ENCODE assay signal across 13 cellular contexts in genomic region chr6:159988983-159989454, GRCh38. TPM values are rescaled to one million over a fixed set of nuclear protein-coding genes. Genes with fewer than 3 reads are reported as not detected.
DNase-seq lines count a peak whose midpoint lies in the region; ATAC-seq and TF ChIP-seq lines count a peak whose summit lies in the region.
"Had no signal": no experiment of that assay in that cellular context is flagged by ENCODE, and none has a peak within 500 bp of the region (broad histone marks: within the 10 kb centered on the region; RNA-seq: fewer than 3 reads in every experiment).

No MANE protein-coding gene starts in this region.

- no peak overlapping the region for H3K4ac ChIP-seq in mesenchymal stem cell (ENCODE audit: low read depth in 1 of 2, low read length in 2 of 2)

- peaks cover 88% of the 10 kb centered on the region for H3K4me1 Mint-ChIP-seq in activated naive CD8-positive, alpha-beta T cell treated with anti-CD3 and anti-CD28 coated beads, Interleukin-2, amount 50 U/mL, for 24 hours

- peak overlapping the region; percentile 8; the same call in 1 of the 2 replicates for H3K4me2 ChIP-seq in BLaER1
- no peak overlapping the region for H3K4me2 ChIP-seq in mesenchymal stem cell (ENCODE audit: low read length, poor library complexity, severe bottlenecking)

- H2BK15ac ChIP-seq in mesenchymal stem cell (ENCODE audit: low read depth, poor library complexity, severe bottlenecking): no peak overlapping the region

- intact Hi-C loops in sigmoid colon (cut with DNase I): no loop called here
- intact Hi-C loops in ascending aorta (cut with DNase I): no loop called here

- H3K27ac Mint-ChIP-seq in activated naive CD8-positive, alpha-beta T cell treated with anti-CD3 and anti-CD28 coated beads, Interleukin-2, amount 50 U/mL, for 24 hours: peak overlapping the region; percentile 67
- H3K27ac Mint-ChIP-seq: activated naive CD4-positive, alpha-beta T cell treated with anti-CD3 and anti-CD28 coated beads, Interleukin-2, amount 10 ng/mL, durations not matched to agents 7 days and 5 days had no signal

- peak overlapping the region; percentile 54 for H4K91ac ChIP-seq in mesenchymal stem cell (ENCODE audit: low read length)

- H3K27me3 Mint-ChIP-seq in activated naive CD8-positive, alpha-beta T cell treated with anti-CD3 and anti-CD28 coated beads, Interleukin-2, amount 50 U/mL, for 24 hours: no peaks in the 10 kb centered on the region
- H3K27me3 Mint-ChIP-seq: activated naive CD4-positive, alpha-beta T cell treated with anti-CD3 and anti-CD28 coated beads, Interleukin-2, amount 10 ng/mL, durations not matched to agents 7 days and 5 days had no signal

- H3K36me3 Mint-ChIP-seq in activated naive CD8-positive, alpha-beta T cell treated with anti-CD3 and anti-CD28 coated beads, Interleukin-2, amount 50 U/mL, for 24 hours (ENCODE audit: low read depth): peaks cover 58% of the 10 kb centered on the region

- peaks cover 2% of the 10 kb centered on the region for H3K9me3 Mint-ChIP-seq in activated naive CD8-positive, alpha-beta T cell treated with anti-CD3 and anti-CD28 coated beads, Interleukin-2, amount 50 U/mL, for 24 hours
- H3K9me3 Mint-ChIP-seq: activated naive CD4-positive, alpha-beta T cell treated with anti-CD3 and anti-CD28 coated beads, Interleukin-2, amount 10 ng/mL, durations not matched to agents 7 days and 5 days had no signal

- no peak overlapping the region for H2BK120ac ChIP-seq in mesenchymal stem cell (ENCODE audit: low read depth, low read length)

- H3K18ac ChIP-seq in mesenchymal stem cell (ENCODE audit: low read depth in 1 of 2, low read length in 2 of 2): peak overlapping the region in 1 of 2 experiments; percentile 30

- H3K9me3 ChIP-seq in BLaER1: peaks cover 22% of the 10 kb centered on the region
- H3K9me3 ChIP-seq in mesenchymal stem cell (ENCODE audit: control insufficient read depth, low read length): no peaks in the 10 kb centered on the region
- H3K9me3 ChIP-seq in sigmoid colon: no peaks in the 10 kb centered on the region
- no peaks in the 10 kb centered on the region for H3K9me3 ChIP-seq in ascending aorta

- H3K23ac ChIP-seq in mesenchymal stem cell (ENCODE audit: low read length in 2 of 2): no peak overlapping the region

- no peak overlapping the region for H2BK5ac ChIP-seq in mesenchymal stem cell (ENCODE audit: low read depth, low read length, poor library complexity, severe bottlenecking)

- no peak for TF ChIP-seq CTCF in sigmoid colon (IDR thresholded peaks at IDR 0.05)
- TF ChIP-seq CTCF in ascending aorta (IDR thresholded peaks at IDR 0.05): no peak

- no peak overlapping the region for H2AFZ ChIP-seq in mesenchymal stem cell (ENCODE audit: low read depth, low read length)

- H3K14ac ChIP-seq in mesenchymal stem cell (ENCODE audit: low read length in 2 of 2): no peak overlapping the region

- no peak overlapping the region for H3K27ac ChIP-seq in BLaER1
- no peak overlapping the region for H3K27ac ChIP-seq in mesenchymal stem cell (ENCODE audit: low read length, poor library complexity, severe bottlenecking)
- H3K27ac ChIP-seq in sigmoid colon: peak overlapping the region in 1 of 4 donors; percentile 10
- H3K27ac ChIP-seq in ascending aorta: no peak overlapping the region
- H3K27ac ChIP-seq: SK-N-MC had no signal

- H3K79me1 ChIP-seq in mesenchymal stem cell (replicated peaks; ENCODE audit: low read length, poor library complexity, severe bottlenecking): peaks cover 5% of the 10 kb centered on the region

- no peak overlapping the region for H3K9ac ChIP-seq in BLaER1
- H3K9ac ChIP-seq in mesenchymal stem cell (ENCODE audit: low read length): no peak overlapping the region

- in situ Hi-C loops in KBM-7 (cut with MboI; ENCODE audit: low pct_unique_long_range_greater_than_20kb, low sequenced_read_pairs): no loop called here

- peak; percentile 71 for ATAC-seq in activated naive CD8-positive, alpha-beta T cell treated with anti-CD3 and anti-CD28 coated beads, Interleukin-2, amount 50 U/mL, for 24 hours

- TF ChIP-seq EP300 in sigmoid colon (IDR thresholded peaks at IDR 0.05): no peak

- H2AK5ac ChIP-seq in mesenchymal stem cell (ENCODE audit: low read length, severe bottlenecking): peak overlapping the region; percentile 14

- TF ChIP-seq POLR2A in sigmoid colon (IDR thresholded peaks at IDR 0.05): no peak

- H4K20me1 ChIP-seq in BLaER1: peaks cover 96% of the 10 kb centered on the region

- no peak overlapping the region for H4K8ac ChIP-seq in mesenchymal stem cell (ENCODE audit: low read length)

- 69% methylated on average over 6 of the region's 7 CpGs for WGBS in mesenchymal stem cell
- WGBS in sigmoid colon, 2 donors: 76 to 90% methylated on average over 7 of the region's 7 CpGs

- H3K27me3 ChIP-seq in BLaER1 (no peaks in the 10 kb centered on the region), mesenchymal stem cell (ENCODE audit: control insufficient read depth in 1 of 2, insufficient read depth in 1 of 2, low read length in 2 of 2) (no peaks in the 10 kb centered on the region), sigmoid colon (no peaks in the 10 kb centered on the region), ascending aorta (no peaks in the 10 kb centered on the region)

- no peak overlapping the region for H2BK12ac ChIP-seq in mesenchymal stem cell (ENCODE audit: low read length in 2 of 2)

- DNase-seq in KBM-7 (peak; percentile 61), mesenchymal stem cell (no peak), sigmoid colon (no peak), NCI-H526 (lab: John Stamatoyannopoulos, UW) (no peak), hippocampal formation (lab: John Stamatoyannopoulos, UW) (no peak), ascending aorta (ENCODE audit: low spot score in 2 of 2) (no peak)
- DNase-seq in activated naive CD8-positive, alpha-beta T cell treated with anti-CD3 and anti-CD28 coated beads, Interleukin-2, amount 50 U/mL, for 24 hours: no peak
- DNase-seq: activated naive CD4-positive, alpha-beta T cell treated with anti-CD3 and anti-CD28 coated beads, Interleukin-2, amount 10 ng/mL, durations not matched to agents 7 days and 5 days; GDM1; posterior cingulate gyrus; stimulated activated naive CD4-positive, alpha-beta T cell treated with Interleukin-2 at 50 U/mL for 16 hours had no signal

- peaks cover 23% of the 10 kb centered on the region for H3K4me1 ChIP-seq in BLaER1
- peaks cover 19% of the 10 kb centered on the region for H3K4me1 ChIP-seq in mesenchymal stem cell (ENCODE audit: control insufficient read depth, insufficient read depth, low read depth, low read length)
- H3K4me1 ChIP-seq in sigmoid colon: peaks cover 0 to 56% (median 32%) of the 10 kb centered on the region in 4 donors
- H3K4me1 ChIP-seq in ascending aorta: peaks cover 0 to 18% of the 10 kb centered on the region in 2 donors

- H3K36me3 ChIP-seq in BLaER1 (peaks cover 36% of the 10 kb centered on the region), mesenchymal stem cell (ENCODE audit: control insufficient read depth in 1 of 2, insufficient read depth in 2 of 2, low read depth in 1 of 2, low read length in 2 of 2) (peaks cover 0 to 21% of the 10 kb centered on the region in 2 experiments), sigmoid colon (peaks cover 0 to 6% (median 0%) of the 10 kb centered on the region in 4 donors), ascending aorta (peaks cover 0 to 14% of the 10 kb centered on the region in 2 donors)

- no peak overlapping the region for H3K4me3 Mint-ChIP-seq in activated naive CD8-positive, alpha-beta T cell treated with anti-CD3 and anti-CD28 coated beads, Interleukin-2, amount 50 U/mL, for 24 hours
- H3K4me3 Mint-ChIP-seq: activated naive CD4-positive, alpha-beta T cell treated with anti-CD3 and anti-CD28 coated beads, Interleukin-2, amount 10 ng/mL, durations not matched to agents 7 days and 5 days had no signal

- H3K4me3 ChIP-seq in BLaER1 (no peak overlapping the region), mesenchymal stem cell (ENCODE audit: insufficient read depth in 1 of 2, low read depth in 1 of 2, low read length in 2 of 2) (no peak overlapping the region), sigmoid colon (no peak overlapping the region), ascending aorta (no peak overlapping the region)
- H3K4me3 ChIP-seq: SK-N-MC had no signal

RNA-seq across cellular contexts. Expression of gene IGF2R, which starts 20.1 kb away (rescaled TPM):
- 109 TPM for polyA plus RNA-seq in mesenchymal stem cell (2013, experiment 1 of 2)
- 99.8 TPM for polyA plus RNA-seq in mesenchymal stem cell (2013, experiment 2 of 2)
- total RNA-seq in sigmoid colon (10 to 100 TPM; 34.6 to 80.9 (median 42.8) TPM), ascending aorta (104 TPM)
- 10 to 100 TPM in 2 of 3 donors, 1 to 10 TPM in 1; 3.6 to 43.7 (median 10.9) TPM for polyA plus RNA-seq in sigmoid colon
